Comparison of ENCODE assay signal across 10 cellular contexts in the genomic region with DNA sequence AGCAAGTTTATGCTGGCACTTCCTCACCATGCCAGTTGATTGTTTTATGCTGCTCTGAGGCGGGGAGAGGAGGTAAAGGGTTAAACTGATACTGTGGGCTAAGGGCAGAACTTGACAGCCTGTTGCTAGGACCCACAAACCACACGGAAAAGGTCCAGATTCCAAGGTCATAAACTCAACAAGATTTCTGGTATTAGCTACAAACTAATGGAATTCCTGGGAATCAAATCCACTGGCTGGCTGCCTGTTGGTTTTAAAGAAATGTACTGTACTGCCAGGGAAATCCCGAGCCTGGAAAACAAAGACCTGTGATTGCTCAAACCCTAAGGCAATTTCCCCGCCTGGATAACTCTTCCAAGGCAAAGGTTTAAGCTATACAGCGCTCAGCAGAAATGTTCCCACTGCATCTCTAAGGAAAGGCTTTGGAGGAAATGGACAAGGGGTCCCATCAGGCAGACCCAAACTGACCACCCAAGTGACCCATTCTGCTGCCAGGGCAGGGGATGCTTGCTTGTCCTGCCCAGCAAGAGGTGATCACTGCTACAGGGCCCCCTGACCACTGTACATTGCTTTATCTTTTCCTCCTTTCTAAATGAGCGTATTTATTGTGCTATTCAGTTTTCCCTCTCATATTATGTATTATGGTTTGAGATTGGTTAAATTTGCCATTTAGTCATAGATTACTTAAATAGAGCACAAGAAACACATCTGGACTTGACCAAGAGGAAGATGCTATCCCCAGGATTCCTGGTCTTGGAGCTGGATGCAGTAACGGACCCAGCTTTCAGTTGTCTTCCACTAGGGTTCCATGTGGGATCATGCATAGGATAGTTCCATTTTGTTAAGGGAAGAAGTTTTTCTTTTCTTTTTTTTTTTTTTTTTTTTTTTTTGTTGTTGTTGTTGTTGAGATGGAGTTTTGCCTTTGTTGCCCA.
DNase-seq lines count a peak whose midpoint lies in the region; ATAC-seq, FAIRE-seq and TF ChIP-seq lines count a peak whose summit lies in the region.
"Had no signal": no experiment of that assay in that cellular context is flagged by ENCODE, and none has a peak within 500 bp of the region (broad histone marks: within the 10 kb centered on the region; RNA-seq: fewer than 3 reads in every experiment).

No MANE protein-coding gene starts in this region.

- H3K4me3 ChIP-seq in cardiac fibroblast (replicated peaks in 1 of 2; ENCODE audit: low read depth in 2 of 2, low read length in 2 of 2) (no peak overlapping the region), small intestine (ENCODE audit: low read depth in 1 of 2, low read length in 2 of 2) (no peak overlapping the region)

- no peaks in the 10 kb centered on the region; the same call in 1 of the 2 replicates for H3K27me3 Mint-ChIP-seq in HFFc6 (ENCODE audit: insufficient read depth)
- H3K27me3 Mint-ChIP-seq in T-helper 2 cell treated with Interferon-gamma antibody and Interleukin-4, amounts not matched to agents 5 μg/mL and 100 μg/mL, for 36 hours (ENCODE audit: low read depth), result no peaks in the 10 kb centered on the region

- FAIRE-seq in small intestine (lab: Jason Lieb, UNC), result no peak

- peaks cover 12% of the 10 kb centered on the region for H3K9me3 Mint-ChIP-seq in HFFc6
- H3K9me3 Mint-ChIP-seq in T-helper 2 cell treated with Interferon-gamma antibody and Interleukin-4, amounts not matched to agents 5 μg/mL and 100 μg/mL, for 36 hours, result peaks cover 20% of the 10 kb centered on the region

- peak overlapping the region; percentile 78 for H3K27ac Mint-ChIP-seq in HFFc6
- H3K27ac Mint-ChIP-seq in T-helper 2 cell treated with Interferon-gamma antibody and Interleukin-4, amounts not matched to agents 5 μg/mL and 100 μg/mL, for 36 hours, result no peak overlapping the region

- peak overlapping the region; percentile 34 for H3K4me3 Mint-ChIP-seq in HFFc6
- H3K4me3 Mint-ChIP-seq in T-helper 2 cell treated with Interferon-gamma antibody and Interleukin-4, amounts not matched to agents 5 μg/mL and 100 μg/mL, for 36 hours, result no peak overlapping the region

- ATAC-seq in HG03039 (IDR thresholded peaks at IDR 0.05; ENCODE audit: unreplicated experiment), result no peak

- peaks cover 33% of the 10 kb centered on the region for H3K36me3 Mint-ChIP-seq in HFFc6 (ENCODE audit: low read depth)
- H3K36me3 Mint-ChIP-seq in T-helper 2 cell treated with Interferon-gamma antibody and Interleukin-4, amounts not matched to agents 5 μg/mL and 100 μg/mL, for 36 hours (ENCODE audit: low read depth), result peaks cover 41% of the 10 kb centered on the region

- peak; percentile 78 for DNase-seq in HFFc6
- peak; percentile 90 to 98 for DNase-seq in cardiac fibroblast (ENCODE audit: low read depth in 2 of 2)
- DNase-seq in kidney glomerular epithelial cell (lab: John Stamatoyannopoulos, UW), result peak; percentile 98
- DNase-seq in small intestine, result peak; percentile 70
- DNase-seq in T-helper 2 cell treated with Interferon-gamma antibody and Interleukin-4, amounts not matched to agents 5 μg/mL and 100 μg/mL, for 36 hours (ENCODE audit: low spot score), result no peak
- no peak for DNase-seq in DMS 273 (lab: John Stamatoyannopoulos, UW; ENCODE audit: unreplicated experiment)
- DNase-seq in NOMO-1 treated with dmso at 0.1 percent for 144 hours (lab: John Stamatoyannopoulos, UW; ENCODE audit: unreplicated experiment), result no peak
- DNase-seq: activated effector memory CD4-positive, alpha-beta T cell treated with anti-CD3 and anti-CD28 coated beads, Interleukin-2, amount 50 U/mL, for 16 hours; glutamatergic neuron had no signal

- peaks cover 64% of the 10 kb centered on the region for H3K4me1 Mint-ChIP-seq in HFFc6 (ENCODE audit: low read depth)
- peaks cover 7% of the 10 kb centered on the region for H3K4me1 Mint-ChIP-seq in T-helper 2 cell treated with Interferon-gamma antibody and Interleukin-4, amounts not matched to agents 5 μg/mL and 100 μg/mL, for 36 hours (ENCODE audit: low read depth)

- no peaks in the 10 kb centered on the region for H3K36me3 ChIP-seq in small intestine (ENCODE audit: control insufficient read depth in 2 of 2, insufficient read depth in 2 of 2, low read length in 2 of 2)

- TF ChIP-seq CTCF in HFFc6 (IDR thresholded peaks at IDR 0.05) (no peak), cardiac fibroblast (IDR thresholded peaks at IDR 0.05; ENCODE audit: low read depth, low read length) (no peak)

- 35 to 53% (median 51%) methylated on average over 7 of the region's 7 CpGs for WGBS in small intestine, 3 donors

- peaks cover 7 to 17% of the 10 kb centered on the region in 2 donors for H3K4me1 ChIP-seq in small intestine (ENCODE audit: control insufficient read depth in 2 of 2, insufficient read depth in 1 of 2, low read depth in 1 of 2, low read length in 1 of 2)

- H3K27me3 ChIP-seq in small intestine (ENCODE audit: control insufficient read depth in 2 of 2, insufficient read depth in 2 of 2, low read length in 2 of 2), result no peaks in the 10 kb centered on the region

- peak overlapping the region; percentile 52 to 79 for H3K27ac ChIP-seq in small intestine (ENCODE audit: low read depth in 1 of 2, low read length in 1 of 2)

- H3K9me3 ChIP-seq in small intestine (ENCODE audit: control insufficient read depth, low read depth), result no peaks in the 10 kb centered on the region

Comparison
In these comparisons a context has a peak if more than half of its experiments do, and no peak if none do; other contexts are left out.
1. DNase-seq: peak in HFFc6 (single experiment), cardiac fibroblast (2 of 2), kidney glomerular epithelial cell (single experiment) and small intestine (single experiment); none in T-helper 2 cell treated with Interferon-gamma antibody and Interleukin-4, amounts not matched to agents 5 μg/mL and 100 μg/mL, for 36 hours (single experiment), DMS 273 (single experiment) and NOMO-1 treated with dmso at 0.1 percent for 144 hours (single experiment).